ENCODE assay signal across 9 cellular contexts in genomic region chr11:66112041-66112491, GRCh38. TPM values are rescaled to one million over a fixed set of nuclear protein-coding genes. Genes with fewer than 3 reads are reported as not detected.
DNase-seq lines count a peak whose midpoint lies in the region; ATAC-seq and TF ChIP-seq lines count a peak whose summit lies in the region.
"Had no signal": no experiment of that assay in that cellular context is flagged by ENCODE, and none has a peak within 500 bp of the region (broad histone marks: within the 10 kb centered on the region; RNA-seq: fewer than 3 reads in every experiment).

No MANE protein-coding gene starts in this region.

- H3K27me3 ChIP-seq in DOHH2 (ENCODE audit: control insufficient read depth, low read length) (no peaks in the 10 kb centered on the region), osteoblast (ENCODE audit: insufficient read depth, low read length) (no peaks in the 10 kb centered on the region)

- H3K4me1 Mint-ChIP-seq in chondrocyte (ENCODE audit: low read depth): peaks cover 53% of the 10 kb centered on the region

- H3K9me3 ChIP-seq in DOHH2 (ENCODE audit: control insufficient read depth, insufficient read depth, low read length) (no peaks in the 10 kb centered on the region), osteoblast (ENCODE audit: low read depth, low read length) (no peaks in the 10 kb centered on the region)

- H3K4me3 Mint-ChIP-seq in chondrocyte (ENCODE audit: unreplicated experiment): no peak overlapping the region

- TF ChIP-seq CTCF in DOHH2 (IDR thresholded peaks at IDR 0.05; ENCODE audit: low read depth, low read length, poor library complexity, severe bottlenecking) (no peak), chondrocyte (IDR thresholded peaks at IDR 0.05) (no peak), osteoblast (IDR thresholded peaks at IDR 0.05; ENCODE audit: extremely low read depth, low read depth, low read length) (no peak)

- H3K36me3 ChIP-seq in DOHH2 (ENCODE audit: control insufficient read depth, low read length) (peaks cover 5% of the 10 kb centered on the region), osteoblast (ENCODE audit: insufficient read depth, low read length) (peaks cover 3% of the 10 kb centered on the region)

- DNase-seq in M059J (ENCODE audit: low read depth) (peak; percentile 20), chondrocyte (ENCODE audit: low spot score) (no peak), osteoblast (ENCODE audit: insufficient read length, low spot score, missing footprints) (no peak), NCI-H2171 (lab: John Stamatoyannopoulos, UW) (no peak), putamen (ENCODE audit: low spot score) (no peak)
- DNase-seq: NCI-H524 treated with DMSO at 0.1 percent for 48 hours had no signal

- H3K9me3 Mint-ChIP-seq in chondrocyte (ENCODE audit: low read depth): no peaks in the 10 kb centered on the region

- no peaks in the 10 kb centered on the region for H3K27me3 Mint-ChIP-seq in chondrocyte (ENCODE audit: low read depth)

- H2AFZ ChIP-seq in osteoblast (ENCODE audit: low read length): no peak overlapping the region

- H3K79me2 ChIP-seq in DOHH2 (ENCODE audit: control insufficient read depth, low read length) (peaks cover 96% of the 10 kb centered on the region), osteoblast (ENCODE audit: insufficient read depth, low read length) (peaks cover 81% of the 10 kb centered on the region)

- ATAC-seq in HG03378 (IDR thresholded peaks at IDR 0.05; ENCODE audit: unreplicated experiment): no peak

- peaks cover 4% of the 10 kb centered on the region for H3K36me3 Mint-ChIP-seq in chondrocyte (ENCODE audit: low read depth)

- H3K9me2 ChIP-seq in DOHH2 (replicated peaks; ENCODE audit: control insufficient read depth, low read length): no peaks in the 10 kb centered on the region

- H3K27ac ChIP-seq in DOHH2 (ENCODE audit: low read depth, low read length): peak overlapping the region; percentile 82
- H3K27ac ChIP-seq in osteoblast (ENCODE audit: low read depth, low read length): peak overlapping the region; percentile 67

- H3K4me3 ChIP-seq in DOHH2 (ENCODE audit: low read length): peak overlapping the region; percentile 62
- no peak overlapping the region for H3K4me3 ChIP-seq in osteoblast (ENCODE audit: insufficient read depth, low read length)
- H3K4me3 ChIP-seq: lung had no signal

- H3K4me2 ChIP-seq in DOHH2 (ENCODE audit: low read length): peak overlapping the region; percentile 77
- H3K4me2 ChIP-seq in osteoblast (ENCODE audit: insufficient read depth, low read length): peak overlapping the region; percentile 54

- H3K4me1 ChIP-seq in DOHH2 (ENCODE audit: control insufficient read depth, low read length): peaks cover 91% of the 10 kb centered on the region
- peaks cover 39% of the 10 kb centered on the region for H3K4me1 ChIP-seq in osteoblast (ENCODE audit: insufficient read depth, low read length)

- peaks cover 47% of the 10 kb centered on the region for H3F3A ChIP-seq in DOHH2 (ENCODE audit: control insufficient read depth, insufficient read depth)

- peak overlapping the region; percentile 78 for H3K27ac Mint-ChIP-seq in chondrocyte (ENCODE audit: unreplicated experiment)

- no peaks in the 10 kb centered on the region for H4K20me1 ChIP-seq in DOHH2 (ENCODE audit: control insufficient read depth, insufficient read depth, low read depth, low read length)
- peaks cover 2% of the 10 kb centered on the region for H4K20me1 ChIP-seq in osteoblast (ENCODE audit: insufficient read depth, low read length)

RNA-seq across cellular contexts. Expression of gene PACS1, which starts 42.0 kb away (rescaled TPM):
- 24.2 and 32.7 TPM in 2 replicates for total RNA-seq in M059J (2014; rRNA removed; shearing (Covaris generic))
- total RNA-seq in chondrocyte: 74.4 to 90.7 TPM (median 85.7 TPM) in 3 replicates
- total RNA-seq in osteoblast: 38.0 and 39.8 TPM in 2 replicates

RNA-seq across cellular contexts. Expression of gene SF3B2, which starts 59.9 kb away (rescaled TPM):
- total RNA-seq in M059J (2014; rRNA removed; shearing (Covaris generic)): 164 and 233 TPM in 2 replicates
- 142 to 169 TPM (median 143 TPM) in 3 replicates for total RNA-seq in chondrocyte
- 131 and 164 TPM in 2 replicates for total RNA-seq in osteoblast
